In the genomic region with DNA sequence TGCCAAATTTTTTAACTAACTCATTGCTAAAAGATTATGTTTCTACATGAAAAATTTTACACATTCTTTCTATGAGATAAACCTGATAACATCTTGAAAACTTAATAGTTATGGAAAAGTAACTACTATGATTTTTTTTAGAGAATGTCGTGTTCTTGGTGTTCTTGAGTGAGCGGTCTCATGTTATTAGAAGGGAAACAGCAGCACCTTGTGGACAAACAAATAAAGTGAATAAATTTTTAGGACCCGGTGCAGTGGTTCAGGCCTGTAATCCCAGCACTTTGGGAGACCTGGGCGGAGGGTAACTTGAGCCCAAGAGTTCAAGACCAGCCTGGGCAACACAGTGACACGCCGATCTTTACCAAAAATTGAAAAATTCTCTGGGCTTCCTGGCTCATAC, we compare ENCODE assay signal across 7 cellular contexts.
DNase-seq lines count a peak whose midpoint lies in the region; ATAC-seq, FAIRE-seq and TF ChIP-seq lines count a peak whose summit lies in the region.
"Not testable (repeated sequence)": the region's sequence is repeated elsewhere in the genome, so short reads cannot be mapped to it uniquely, and the experiment has no call there.

No MANE protein-coding gene starts in this region.

- TF ChIP-seq RAD21 in A549 (conservative IDR thresholded peaks at IDR 0.05 in 1 of 2, IDR thresholded peaks at IDR 0.05 in 1 of 2), result peak; percentile 17 to 52; a peak in 3 of 5 replicates

- H3K4me1 ChIP-seq in A549; Panc1 (ENCODE audit: control insufficient read depth, insufficient read depth, low read length); neural progenitor cell: not testable (repeated sequence)

- TF ChIP-seq POLR2A in A549 (IDR thresholded peaks at IDR 0.05; ENCODE audit: low read length), result not testable (repeated sequence)

- H3K79me2 ChIP-seq in neural progenitor cell (ENCODE audit: low read depth), result not testable (repeated sequence)

- not testable (repeated sequence) for BruUV-seq in Panc1 (replicated peaks; lab: Mats Ljungman, UMichigan); MCF 10A (replicated peaks; lab: Mats Ljungman, UMichigan)

- not testable (repeated sequence) for TF ChIP-seq CTCF in A549 (IDR thresholded peaks at IDR 0.05)
- TF ChIP-seq CTCF in GM13977 (IDR thresholded peaks at IDR 0.05; ENCODE audit: extremely low read depth, insufficient read depth, missing control alignments) (peak; percentile 37), LNCaP clone FGC (IDR thresholded peaks at IDR 0.05; ENCODE audit: control insufficient read depth, extremely low read depth, insufficient read depth) (peak; percentile 38), Panc1 (IDR thresholded peaks at IDR 0.05) (peak; percentile 36), MCF 10A (IDR thresholded peaks at IDR 0.05; ENCODE audit: unreplicated experiment) (peak; percentile 21), endothelial cell (IDR thresholded peaks at IDR 0.05; ENCODE audit: unreplicated experiment) (peak; percentile 34), neural progenitor cell (IDR thresholded peaks at IDR 0.05) (peak; percentile 32)

- H3K27ac Mint-ChIP-seq in MCF 10A (ENCODE audit: low read depth, unreplicated experiment); endothelial cell (ENCODE audit: unreplicated experiment); neural progenitor cell: not testable (repeated sequence)

- not testable (repeated sequence) for ATAC-seq in A549, Panc1

- H3K27me3 Mint-ChIP-seq in MCF 10A (ENCODE audit: insufficient read depth, unreplicated experiment); endothelial cell (ENCODE audit: unreplicated experiment); neural progenitor cell (ENCODE audit: insufficient read depth, low read depth): not testable (repeated sequence)

- H3K36me3 ChIP-seq in Panc1 (ENCODE audit: control insufficient read depth, insufficient read depth, low read length); neural progenitor cell: not testable (repeated sequence)

- H3K27me3 ChIP-seq in Panc1 (ENCODE audit: control insufficient read depth, insufficient read depth, low read length), result not testable (repeated sequence)
- peaks cover 70% of the 10 kb centered on the region for H3K27me3 ChIP-seq in neural progenitor cell

- H3F3A ChIP-seq in neural progenitor cell (ENCODE audit: low read depth), result not testable (repeated sequence)

- not testable (repeated sequence) for H3K9me3 Mint-ChIP-seq in MCF 10A (ENCODE audit: unreplicated experiment); endothelial cell (ENCODE audit: unreplicated experiment); neural progenitor cell

- 37% methylated on average over 3 of the region's 6 CpGs for whole genome bisulfite sequencing in A549 (ENCODE audit: missing lambda C conversion rate)

- not testable (repeated sequence) for H4K20me1 ChIP-seq in neural progenitor cell (ENCODE audit: low read depth)

- not testable (repeated sequence) for FAIRE-seq in A549 (lab: Jason Lieb, UNC)

- not testable (repeated sequence) for H3K4me3 ChIP-seq in A549; LNCaP clone FGC (ENCODE audit: low read depth, low read length); Panc1 (ENCODE audit: low read depth in 2 of 2, low read length in 2 of 2); neural progenitor cell

- intact Hi-C loops in Panc1 (cut with micrococcal nuclease; ENCODE audit: unreplicated experiment); MCF 10A (cut with micrococcal nuclease): not testable (repeated sequence)

- H3K36me3 Mint-ChIP-seq in MCF 10A (ENCODE audit: insufficient read depth, unreplicated experiment); endothelial cell (ENCODE audit: low read depth, unreplicated experiment); neural progenitor cell: not testable (repeated sequence)

- not testable (repeated sequence) for DNase-seq in A549 (ENCODE audit: low read depth in 1 of 2, low spot score in 1 of 2); GM13977 (ENCODE audit: low spot score); LNCaP clone FGC (ENCODE audit: low read depth); Panc1 (ENCODE audit: low read depth, low spot score); MCF 10A (ENCODE audit: unreplicated experiment); endothelial cell (ENCODE audit: low spot score); neural progenitor cell (ENCODE audit: low spot score)

- CTCF ChIA-PET in A549 (lab: Yijun Ruan, JAX); Panc1 (lab: Charles Lee); MCF 10A (lab: Yijun Ruan, JAX): not testable (repeated sequence)

- not testable (repeated sequence) for TF ChIP-seq EP300 in A549 (IDR thresholded peaks at IDR 0.05)

- H3K9ac ChIP-seq in neural progenitor cell, result not testable (repeated sequence)

- H2AFZ ChIP-seq in neural progenitor cell (replicated peaks), result not testable (repeated sequence)

- H3K4me1 Mint-ChIP-seq in MCF 10A (ENCODE audit: insufficient read depth, unreplicated experiment); endothelial cell (ENCODE audit: unreplicated experiment); neural progenitor cell: not testable (repeated sequence)

- H3K27ac ChIP-seq in A549; Panc1 (ENCODE audit: low read length); neural progenitor cell: not testable (repeated sequence)

- in situ Hi-C loops in GM13977 (cut with MboI; ENCODE audit: low pct_unique_long_range_greater_than_20kb, low sequenced_read_pairs, unreplicated experiment); Panc1 (cut with HindIII; ENCODE audit: low pct_unique_long_range_greater_than_20kb, low sequenced_read_pairs): not testable (repeated sequence)

- H3K4me2 ChIP-seq in A549, neural progenitor cell: not testable (repeated sequence)

- not testable (repeated sequence) for H3K4me3 Mint-ChIP-seq in MCF 10A (ENCODE audit: unreplicated experiment); endothelial cell (ENCODE audit: unreplicated experiment); neural progenitor cell

- H3K9me3 ChIP-seq in A549; Panc1 (ENCODE audit: control insufficient read depth, insufficient read depth, low read depth, low read length); neural progenitor cell (ENCODE audit: low read depth): not testable (repeated sequence)

- POLR2A ChIA-PET in A549 (lab: Yijun Ruan, JAX); Panc1 (lab: Charles Lee); MCF 10A (lab: Yijun Ruan, JAX): not testable (repeated sequence)
